23 cellular contexts compared by ENCODE assay signal in genomic region chr10:48357631-48358030, GRCh38.
"Had no signal": no experiment of that assay in that cellular context is flagged by ENCODE, and none has a peak within 500 bp of the region (broad histone marks: within the 10 kb centered on the region; RNA-seq: fewer than 3 reads in every experiment).

No MANE protein-coding gene starts in this region.

- H3K9me3 Mint-ChIP-seq: stimulated activated naive B cell treated with anti-CD40 and anti-IgM and Interleukin-4, amounts not matched to agents 10 μg/mL and 1 μg/mL and 100 μg/mL, for 72 hours had no signal

- H3K36me3 Mint-ChIP-seq: naive B cell had no signal

- DNase-seq: islet precursor cell; left ventricle myocardium inferior; mesendoderm; naive B cell; nucleus accumbens; pancreas; posterior cingulate gyrus; retina; right cardiac atrium; stimulated activated CD4-positive, alpha-beta T cell treated with anti-CD3 and anti-CD28 coated beads, Interleukin-12 subunit alpha, Interleukin-12 subunit beta, amount 100 ng/mL, for 4 hours; stimulated activated CD4-positive, alpha-beta T cell treated with anti-CD3 and anti-CD28 coated beads, Interleukin-15, amount 100 ng/mL, for 24 hours; stimulated activated CD4-positive, alpha-beta T cell treated with anti-CD3 and anti-CD28 coated beads, Interleukin-2, amount 100 ng/mL, for 24 hours; stimulated activated CD4-positive, alpha-beta T cell treated with anti-CD3 and anti-CD28 coated beads, Interleukin-4, amount 100 ng/mL, for 1 hour; stimulated activated naive B cell treated with anti-CD40 and anti-IgM and Interleukin-4, amounts not matched to agents 10 μg/mL and 1 μg/mL and 100 μg/mL, for 72 hours; stimulated activated naive CD8-positive, alpha-beta T cell treated with anti-CD3 and anti-CD28 coated beads, Interleukin-15, Interleukin-2, amounts not matched to agents 100 U/mL and 50 U/mL, for 24 hours; stomach; testis; thyroid gland; transverse colon; upper lobe of left lung had no signal

- H3K27me3 Mint-ChIP-seq: naive B cell; stimulated activated naive B cell treated with anti-CD40 and anti-IgM and Interleukin-4, amounts not matched to agents 10 μg/mL and 1 μg/mL and 100 μg/mL, for 72 hours had no signal

- H3K27ac Mint-ChIP-seq: mesothelial cell of epicardium; nephron; stimulated activated naive B cell treated with anti-CD40 and anti-IgM and Interleukin-4, amounts not matched to agents 10 μg/mL and 1 μg/mL and 100 μg/mL, for 72 hours had no signal

- H3K4me3 Mint-ChIP-seq: mesothelial cell of epicardium; naive B cell; nephron; neural crest cell; stimulated activated naive B cell treated with anti-CD40 and anti-IgM and Interleukin-4, amounts not matched to agents 10 μg/mL and 1 μg/mL and 100 μg/mL, for 72 hours had no signal
